In genomic region chr11:115929618-115930129, GRCh38 we compare ENCODE assay signal across 16 cellular contexts.
A peak's percentile ranks its signal among the peaks of the same experiment; 100 is the strongest.
DNase-seq lines count a peak whose midpoint lies in the region; ATAC-seq and TF ChIP-seq lines count a peak whose summit lies in the region.
"Had no signal": no experiment of that assay in that cellular context is flagged by ENCODE, and none has a peak within 500 bp of the region (broad histone marks: within the 10 kb centered on the region; RNA-seq: fewer than 3 reads in every experiment).

No MANE protein-coding gene starts in this region.

- peaks cover 24% of the 10 kb centered on the region for H3K27me3 Mint-ChIP-seq in dendritic cell treated with granulocyte-macrophage colony-stimulating factor and Interleukin-4, amounts not matched to agents 40 ng/mL and 50 ng/mL, for 4 days
- H3K27me3 Mint-ChIP-seq in Calu3 (ENCODE audit: unreplicated experiment), result no peaks in the 10 kb centered on the region

- intact Hi-C loops in dendritic cell treated with granulocyte-macrophage colony-stimulating factor and Interleukin-4, amounts not matched to agents 40 ng/mL and 50 ng/mL, for 4 days (cut with micrococcal nuclease), result loop anchor here (10.0 kb wide), 1 partner anchor 55 kb away; no protein-coding TSS in a partner anchor
- intact Hi-C loops in Calu3 (cut with micrococcal nuclease; ENCODE audit: unreplicated experiment), result no loop called here

- peak overlapping the region; percentile 25 for H3K4me3 ChIP-seq in GM12865 (ENCODE audit: low read depth, low read length)
- H3K4me3 ChIP-seq: lung, ovary had no signal

- BruUV-seq in Calu3 (replicated peaks; lab: Mats Ljungman, UMichigan), result no TSS peak

- peak; percentile 89 for DNase-seq in GM12865 (ENCODE audit: low read depth)
- no peak for DNase-seq in stimulated activated naive CD4-positive, alpha-beta T cell (lab: John Stamatoyannopoulos, UW)
- no peak for DNase-seq in activated T-cell treated with anti-CD3 and anti-CD28 coated beads, Interleukin-2, amount 50 U/mL, for 48 hours
- no peak for DNase-seq in cerebellum (ENCODE audit: low spot score)
- no peak for DNase-seq in Calu3
- DNase-seq: activated CD8-positive, alpha-beta T cell treated with anti-CD3 and anti-CD28 coated beads for 36 hours; activated naive CD4-positive, alpha-beta T cell; central memory CD4-positive, alpha-beta T cell; NCI-H2029 treated with DMSO at 0.1 percent for 48 hours; ovary had no signal

- peaks cover 40% of the 10 kb centered on the region for H3K4me1 Mint-ChIP-seq in dendritic cell treated with granulocyte-macrophage colony-stimulating factor and Interleukin-4, amounts not matched to agents 40 ng/mL and 50 ng/mL, for 4 days (ENCODE audit: low read depth)
- no peaks in the 10 kb centered on the region for H3K4me1 Mint-ChIP-seq in Calu3 (ENCODE audit: low read depth, unreplicated experiment)

- no peak for TF ChIP-seq CTCF in GM12865 (IDR thresholded peaks at IDR 0.05; ENCODE audit: insufficient read depth, low read depth, low read length, missing control alignments)
- TF ChIP-seq CTCF in Calu3 (IDR thresholded peaks at IDR 0.05; ENCODE audit: unreplicated experiment), result no peak

- H3K36me3 Mint-ChIP-seq in dendritic cell treated with granulocyte-macrophage colony-stimulating factor and Interleukin-4, amounts not matched to agents 40 ng/mL and 50 ng/mL, for 4 days (ENCODE audit: low read depth), result no peaks in the 10 kb centered on the region
- H3K36me3 Mint-ChIP-seq in Calu3 (ENCODE audit: insufficient read depth, unreplicated experiment), result no peaks in the 10 kb centered on the region

- CTCF ChIA-PET in Calu3 (lab: Charles Lee), result interaction anchor here (0.6 kb wide), 2 partner anchors 23 to 116 kb away, joined by 7 to 8 read pairs; no protein-coding TSS in a partner anchor

- no peak overlapping the region for H3K4me3 Mint-ChIP-seq in dendritic cell treated with granulocyte-macrophage colony-stimulating factor and Interleukin-4, amounts not matched to agents 40 ng/mL and 50 ng/mL, for 4 days
- no peak overlapping the region for H3K4me3 Mint-ChIP-seq in Calu3 (ENCODE audit: low read depth, unreplicated experiment)
- H3K4me3 Mint-ChIP-seq: activated CD8-positive, alpha-beta T cell treated with anti-CD3 and anti-CD28 coated beads for 36 hours; T-helper 2 cell treated with Interferon-gamma antibody and Interleukin-4, amounts not matched to agents 5 μg/mL and 100 μg/mL, for 36 hours had no signal

- no peaks in the 10 kb centered on the region for H3K9me3 Mint-ChIP-seq in dendritic cell treated with granulocyte-macrophage colony-stimulating factor and Interleukin-4, amounts not matched to agents 40 ng/mL and 50 ng/mL, for 4 days
- peaks cover 3% of the 10 kb centered on the region for H3K9me3 Mint-ChIP-seq in Calu3 (ENCODE audit: low read depth, unreplicated experiment)
- H3K9me3 Mint-ChIP-seq: T-helper 2 cell treated with Interferon-gamma antibody and Interleukin-4, amounts not matched to agents 5 μg/mL and 100 μg/mL, for 36 hours had no signal

- H3K27ac Mint-ChIP-seq in dendritic cell treated with granulocyte-macrophage colony-stimulating factor and Interleukin-4, amounts not matched to agents 40 ng/mL and 50 ng/mL, for 4 days, result peak overlapping the region; percentile 22
- no peak overlapping the region for H3K27ac Mint-ChIP-seq in Calu3 (ENCODE audit: unreplicated experiment)
- H3K27ac Mint-ChIP-seq: activated CD8-positive, alpha-beta T cell treated with anti-CD3 and anti-CD28 coated beads for 36 hours; T-helper 2 cell treated with Interferon-gamma antibody and Interleukin-4, amounts not matched to agents 5 μg/mL and 100 μg/mL, for 36 hours had no signal

- ATAC-seq in GM19397 (IDR thresholded peaks at IDR 0.05; ENCODE audit: unreplicated experiment) (peak; percentile 24), HG03108 (IDR thresholded peaks at IDR 0.05; ENCODE audit: unreplicated experiment) (peak; percentile 29)
- ATAC-seq: activated CD8-positive, alpha-beta T cell treated with anti-CD3 and anti-CD28 coated beads for 36 hours; Panc1 had no signal
